In the genomic region with DNA sequence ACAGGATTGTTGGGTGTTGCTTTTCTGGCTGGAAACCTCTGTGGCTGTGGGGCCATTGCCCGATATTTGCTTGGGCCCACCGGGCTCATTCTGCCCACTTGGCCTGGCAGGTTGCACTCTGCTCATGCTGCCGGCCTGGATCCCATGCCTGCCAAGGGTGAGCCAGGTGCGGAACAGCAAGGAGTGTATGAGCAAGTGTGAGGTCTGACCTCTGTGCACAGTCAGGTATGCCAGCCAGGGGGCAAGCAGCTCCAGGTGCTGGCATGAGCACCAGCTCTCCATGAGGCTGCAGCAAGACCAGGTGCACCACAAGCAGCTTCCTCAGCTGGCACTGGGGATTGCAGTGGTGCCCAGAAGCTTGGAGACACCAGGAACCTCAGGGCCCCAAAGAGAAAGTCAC, we compare ENCODE assay signal across 29 cellular contexts.
"Had no signal": no experiment of that assay in that cellular context is flagged by ENCODE, and none has a peak within 500 bp of the region (broad histone marks: within the 10 kb centered on the region; RNA-seq: fewer than 3 reads in every experiment).

No MANE protein-coding gene starts in this region.

- H3K4me3 ChIP-seq: heart right ventricle, hepatocyte, left lung, lower lobe of right lung, neural progenitor cell, ovary, right atrium auricular region, skin epidermis, tibial artery, upper lobe of right lung, uterus had no signal

- H3K27ac Mint-ChIP-seq: natural killer cell; nephron progenitor cell; neural progenitor cell; stimulated activated naive CD8-positive, alpha-beta T cell treated with anti-CD3 and anti-CD28 coated beads, Interleukin-15, Interleukin-2, amounts not matched to agents 100 ng/mL and 50 ng/mL, for 24 hours had no signal

- H3K4me3 Mint-ChIP-seq: naive B cell; natural killer cell; nephron progenitor cell; neural progenitor cell; stimulated activated naive CD8-positive, alpha-beta T cell treated with anti-CD3 and anti-CD28 coated beads, Interleukin-15, Interleukin-2, amounts not matched to agents 100 ng/mL and 50 ng/mL, for 24 hours had no signal

- H3K27me3 ChIP-seq: heart right ventricle, hepatocyte, left lung, neural progenitor cell, ovary, right atrium auricular region, tibial artery, upper lobe of right lung, uterus had no signal

- H3K79me2 ChIP-seq: hepatocyte had no signal

- H3K27me3 Mint-ChIP-seq: progenitor cell of endocrine pancreas had no signal

- DNase-seq: heart right ventricle; kidney glomerular epithelial cell; left cardiac atrium; left lung; lower lobe of right lung; mammary epithelial cell; mesenchymal stem cell; naive B cell; natural killer cell; nephron progenitor cell; ovary; stimulated activated CD4-positive, alpha-beta T cell treated with anti-CD3 and anti-CD28 coated beads, Interleukin-12 subunit alpha, Interleukin-12 subunit beta, amount 100 ng/mL, for 4 hours; stimulated activated CD4-positive, alpha-beta T cell treated with anti-CD3 and anti-CD28 coated beads, Interleukin-15, amount 100 ng/mL, for 24 hours; stimulated activated CD4-positive, alpha-beta T cell treated with anti-CD3 and anti-CD28 coated beads, Interleukin-2, amount 100 ng/mL, for 24 hours; stimulated activated CD4-positive, alpha-beta T cell treated with anti-CD3 and anti-CD28 coated beads, Interleukin-4, amount 100 ng/mL, for 1 hour; stimulated activated naive CD4-positive, alpha-beta T cell; substantia nigra; tibial artery; trophoblast cell; upper lobe of right lung; uterus had no signal

- ATAC-seq: heart right ventricle, left cardiac atrium, left lung, lower lobe of right lung, natural killer cell, sciatic nerve, upper lobe of right lung had no signal

- H3K4me1 ChIP-seq: heart right ventricle, left lung, lower lobe of right lung, neural progenitor cell, right atrium auricular region, tibial artery, upper lobe of right lung, uterus had no signal

- H3K36me3 Mint-ChIP-seq: naive B cell, natural killer cell, neural progenitor cell had no signal

- H3K27ac ChIP-seq: heart right ventricle, hepatocyte, left lung, lower lobe of right lung, neural progenitor cell, ovary, right atrium auricular region, skin epidermis, tibial artery, upper lobe of right lung, uterus had no signal

- H3K9me3 Mint-ChIP-seq: natural killer cell, neural progenitor cell had no signal

- H3K4me2 ChIP-seq: hepatocyte, neural progenitor cell had no signal

- H3K9ac ChIP-seq: neural progenitor cell had no signal

- FAIRE-seq: keratinocyte had no signal

- H2AFZ ChIP-seq: hepatocyte, neural progenitor cell had no signal

- H3K36me3 ChIP-seq: heart right ventricle, left lung, lower lobe of right lung, neural progenitor cell, ovary, right atrium auricular region, tibial artery, upper lobe of right lung, uterus had no signal

- H3K4me1 Mint-ChIP-seq: naive B cell, natural killer cell had no signal

- H3K9me3 ChIP-seq: lower lobe of right lung, right atrium auricular region, tibial artery, upper lobe of right lung, uterus had no signal
